8 cellular contexts compared by ENCODE assay signal in the genomic region with DNA sequence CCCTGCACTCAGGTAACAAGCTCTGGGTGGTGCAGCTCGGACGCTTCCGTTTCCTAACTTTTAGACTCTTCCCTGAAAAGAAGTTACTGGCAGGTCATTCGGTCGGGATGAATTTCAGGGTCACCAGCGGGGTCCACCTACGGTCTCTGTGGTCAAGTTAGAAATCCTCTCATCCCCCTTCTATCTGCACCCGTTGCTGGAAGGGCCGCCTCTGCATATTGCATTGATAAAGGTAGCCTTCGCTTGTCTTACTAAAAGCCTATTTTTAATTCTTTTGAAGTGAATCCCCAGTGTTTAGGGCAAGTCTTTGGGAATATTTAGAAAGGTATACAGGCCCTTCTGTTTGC. TPM values are rescaled to one million over a fixed set of nuclear protein-coding genes. Genes with fewer than 3 reads are reported as not detected.
A peak's percentile ranks its signal among the peaks of the same experiment; 100 is the strongest.
DNase-seq lines count a peak whose midpoint lies in the region; ATAC-seq and TF ChIP-seq lines count a peak whose summit lies in the region.

No MANE protein-coding gene starts in this region.

- H3K27ac Mint-ChIP-seq in endodermal cell (peak overlapping the region; percentile 95), osteocyte (ENCODE audit: unreplicated experiment) (peak overlapping the region; percentile 87)

- H3K36me3 Mint-ChIP-seq in endodermal cell (ENCODE audit: low read depth) = peaks cover 18% of the 10 kb centered on the region
- peaks cover 10% of the 10 kb centered on the region for H3K36me3 Mint-ChIP-seq in osteocyte (ENCODE audit: unreplicated experiment)

- in situ Hi-C loops in G401 (cut with HindIII; ENCODE audit: low sequenced_read_pairs) = no loop called here
- in situ Hi-C loops in ACHN (cut with HindIII; ENCODE audit: low pct_ligation_motif_present, low pct_unique_long_range_greater_than_20kb, low sequenced_read_pairs) = no loop called here

- H3K4me3 ChIP-seq in NT2/D1 (ENCODE audit: insufficient read length, low read depth) = peak overlapping the region; percentile 86
- H3K4me3 ChIP-seq in endodermal cell (ENCODE audit: low read length) = peak overlapping the region; percentile 98

- H3K9me3 Mint-ChIP-seq in endodermal cell (no peaks in the 10 kb centered on the region), osteocyte (ENCODE audit: unreplicated experiment) (no peaks in the 10 kb centered on the region)

- peak overlapping the region; percentile 71 for H3K27ac ChIP-seq in endodermal cell (ENCODE audit: low read depth, low read length)

- H3K9ac ChIP-seq in NT2/D1 (ENCODE audit: insufficient read length, low read depth) (peak overlapping the region; percentile 94), endodermal cell (ENCODE audit: extremely low read depth, low read length, poor library complexity, severe bottlenecking) (peak overlapping the region; percentile 80)

- H3K27me3 Mint-ChIP-seq in endodermal cell (ENCODE audit: insufficient read depth) (no peaks in the 10 kb centered on the region), osteocyte (ENCODE audit: unreplicated experiment) (no peaks in the 10 kb centered on the region)

- TF ChIP-seq CTCF in endodermal cell (conservative IDR thresholded peaks at IDR 0.05) (no peak), osteocyte (IDR thresholded peaks at IDR 0.05) (no peak)

- H3K9me3 ChIP-seq in NT2/D1 (ENCODE audit: insufficient read depth, low read length) (no peaks in the 10 kb centered on the region), endodermal cell (ENCODE audit: control insufficient read depth, low read length) (no peaks in the 10 kb centered on the region)

- H3K4me1 Mint-ChIP-seq in endodermal cell = peaks cover 17% of the 10 kb centered on the region
- H3K4me1 Mint-ChIP-seq in osteocyte (ENCODE audit: unreplicated experiment) = peaks cover 28% of the 10 kb centered on the region

- H3K4me1 ChIP-seq in NT2/D1 (ENCODE audit: insufficient read depth, insufficient read length) (no peaks in the 10 kb centered on the region), endodermal cell (ENCODE audit: control insufficient read depth, insufficient read depth, low read length) (no peaks in the 10 kb centered on the region)

- peak overlapping the region; percentile 91 for H3K4me3 Mint-ChIP-seq in endodermal cell
- peak overlapping the region; percentile 92 for H3K4me3 Mint-ChIP-seq in osteocyte (ENCODE audit: unreplicated experiment)

- peaks cover 17% of the 10 kb centered on the region for H3K36me3 ChIP-seq in NT2/D1 (ENCODE audit: insufficient read depth, insufficient read length, low read length)
- peaks cover 21% of the 10 kb centered on the region for H3K36me3 ChIP-seq in endodermal cell (ENCODE audit: control insufficient read depth, insufficient read depth, low read length)

- DNase-seq in G401 (ENCODE audit: low spot score) (peak; percentile 16), NT2/D1 (ENCODE audit: low read depth, low spot score) (no peak), endodermal cell (no peak), osteocyte (ENCODE audit: extremely low spot score, unreplicated experiment) (no peak), GF-D8 (lab: John Stamatoyannopoulos, UW) (no peak), ACHN (no peak), KG1 (lab: John Stamatoyannopoulos, UW) (no peak)

- ATAC-seq in GM18520 (IDR thresholded peaks at IDR 0.05; ENCODE audit: unreplicated experiment) = no peak

- WGBS in endodermal cell (ENCODE audit: insufficient coverage in 1 of 2, insufficient read length in 1 of 2), 2 experiments = 0 to 1% methylated on average over 7 to 10 of the region's 10 CpGs

- H3K27me3 ChIP-seq in NT2/D1 (ENCODE audit: insufficient read depth, insufficient read length) (no peaks in the 10 kb centered on the region), endodermal cell (ENCODE audit: control insufficient read depth, insufficient read depth, low read length, poor library complexity, severe bottlenecking) (no peaks in the 10 kb centered on the region)

RNA-seq across cellular contexts. Expression of a gene that starts 0.7 kb away (rescaled TPM):
- 50.6 and 74.0 TPM in 2 replicates for total RNA-seq in G401 (2014; rRNA removed; shearing (Covaris generic))
- total RNA-seq in endodermal cell = 10 to 100 TPM; 39.0 to 54.5 TPM
- polyA plus RNA-seq in endodermal cell (2013, experiment 1 of 2) = 49.5 TPM
- polyA plus RNA-seq in endodermal cell (2013, experiment 2 of 2) = 50.0 TPM
- total RNA-seq in osteocyte = 32.5 and 40.7 TPM in 2 replicates

RNA-seq across cellular contexts. Expression of a gene that starts 47.3 kb away (rescaled TPM):
- total RNA-seq in G401 (2014; rRNA removed; shearing (Covaris generic)) = not detected in 2 replicates
- total RNA-seq in endodermal cell (1 to 10 TPM; 1.6 to 7.6 TPM), osteocyte (not detected in 2 replicates)
- 2.3 TPM for polyA plus RNA-seq in endodermal cell (2013, experiment 1 of 2)
- 2.7 TPM for polyA plus RNA-seq in endodermal cell (2013, experiment 2 of 2)

RNA-seq across cellular contexts. Expression of a gene that starts 56.1 kb away (rescaled TPM):
- 12.2 and 27.0 TPM in 2 replicates for total RNA-seq in G401 (2014; rRNA removed; shearing (Covaris generic))
- 10 to 100 TPM; 26.1 to 43.0 TPM for total RNA-seq in endodermal cell
- polyA plus RNA-seq in endodermal cell (2013, experiment 1 of 2) = 22.6 TPM
- 21.9 TPM for polyA plus RNA-seq in endodermal cell (2013, experiment 2 of 2)
- 6.3 and 7.1 TPM in 2 replicates for total RNA-seq in osteocyte

RNA-seq across cellular contexts. Expression of a gene that starts 56.2 kb away (rescaled TPM):
- 12.7 and 15.9 TPM in 2 replicates for total RNA-seq in G401 (2014; rRNA removed; shearing (Covaris generic))
- total RNA-seq in endodermal cell (10 to 100 TPM; 16.9 to 19.1 TPM), osteocyte (11.1 and 11.4 TPM in 2 replicates)
- polyA plus RNA-seq in endodermal cell (2013, experiment 1 of 2) = 17.9 TPM
- polyA plus RNA-seq in endodermal cell (2013, experiment 2 of 2) = 15.4 TPM
